ENCODE assay signal across 18 cellular contexts in the genomic region with DNA sequence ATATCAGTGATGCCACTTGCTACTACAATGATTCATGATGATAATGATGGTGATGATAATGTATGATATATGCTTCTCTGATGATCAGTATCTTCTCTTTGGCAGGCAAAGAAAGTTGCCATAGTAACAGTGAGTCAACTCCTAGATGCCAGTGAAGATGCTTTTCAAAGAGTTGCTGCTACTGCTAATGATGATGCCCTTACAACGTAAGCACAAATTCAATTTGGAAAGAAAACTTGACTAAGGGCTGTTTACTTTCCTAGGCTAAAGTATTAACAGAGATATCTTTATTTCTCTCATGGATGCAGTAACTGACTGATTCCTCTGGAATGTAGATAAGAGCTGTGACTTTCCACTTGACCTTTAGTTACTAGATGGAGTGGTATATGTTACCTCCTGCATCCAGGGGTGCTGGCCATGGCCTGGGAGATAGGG. TPM values are rescaled to one million over a fixed set of nuclear protein-coding genes. Genes with fewer than 3 reads are reported as not detected.
DNase-seq lines count a peak whose midpoint lies in the region; TF ChIP-seq lines count a peak whose summit lies in the region.
"Had no signal": no experiment of that assay in that cellular context is flagged by ENCODE, and none has a peak within 500 bp of the region (broad histone marks: within the 10 kb centered on the region; RNA-seq: fewer than 3 reads in every experiment).

No MANE protein-coding gene starts in this region.

- H3K4me2 ChIP-seq in GM23248 (ENCODE audit: unreplicated experiment) (no peak overlapping the region), mesenchymal stem cell (ENCODE audit: low read length, poor library complexity, severe bottlenecking) (no peak overlapping the region)

- no peak overlapping the region for H2AK5ac ChIP-seq in mesenchymal stem cell (ENCODE audit: low read length, severe bottlenecking)

- H3K79me2 ChIP-seq in GM23248 (ENCODE audit: insufficient read depth), result no peaks in the 10 kb centered on the region

- H3K9me2 ChIP-seq in GM23248 (ENCODE audit: insufficient read depth), result no peaks in the 10 kb centered on the region

- in situ Hi-C loops in GM23248 (cut with MboI), result no loop called here

- H3K23ac ChIP-seq in mesenchymal stem cell (ENCODE audit: low read length in 2 of 2), result no peak overlapping the region

- no peak overlapping the region for H3K14ac ChIP-seq in mesenchymal stem cell (ENCODE audit: low read length in 2 of 2)

- TF ChIP-seq CTCF in prostate gland (IDR thresholded peaks at IDR 0.05), result no peak

- H2AFZ ChIP-seq in GM23248 (no peak overlapping the region), mesenchymal stem cell (ENCODE audit: low read depth, low read length) (no peak overlapping the region)

- H2BK15ac ChIP-seq in mesenchymal stem cell (ENCODE audit: low read depth, poor library complexity, severe bottlenecking), result no peak overlapping the region

- H3K9ac ChIP-seq in GM23248 (no peak overlapping the region), mesenchymal stem cell (ENCODE audit: low read length) (no peak overlapping the region)

- H3K4me3 ChIP-seq in GM23248 (no peak overlapping the region), mesenchymal stem cell (ENCODE audit: insufficient read depth in 1 of 2, low read depth in 1 of 2, low read length in 2 of 2) (no peak overlapping the region), prostate gland (no peak overlapping the region)

- no peak for TF ChIP-seq POLR2A in prostate gland (IDR thresholded peaks at IDR 0.05)

- no peaks in the 10 kb centered on the region for H3K79me1 ChIP-seq in mesenchymal stem cell (replicated peaks; ENCODE audit: low read length, poor library complexity, severe bottlenecking)

- no peak overlapping the region for H2BK12ac ChIP-seq in mesenchymal stem cell (ENCODE audit: low read length in 2 of 2)

- peak; percentile 44 for DNase-seq in COLO829 (ENCODE audit: low spot score)
- DNase-seq in GM23248, result peak; percentile 44
- peak; percentile 79 for DNase-seq in amniotic epithelial cell (ENCODE audit: low read depth)
- DNase-seq in mesenchymal stem cell, result peak; percentile 10
- DNase-seq in prostate gland (ENCODE audit: low spot score), result no peak
- DNase-seq in KG1 (lab: John Stamatoyannopoulos, UW), result no peak
- no peak for DNase-seq in activated CD4-positive, CD25-positive, alpha-beta regulatory T cell (lab: John Stamatoyannopoulos, UW)
- DNase-seq: activated CD4-positive, alpha-beta memory T cell treated with anti-CD3 and anti-CD28 coated beads, Interleukin-2, amount 10 ng/mL, durations not matched to agents 7 days and 5 days; activated T-cell treated with anti-CD3 and anti-CD28 coated beads, Interleukin-2, amount 50 U/mL, for 48 hours; BE2C; glutamatergic neuron; Kasumi-1; natural killer cell; NCI-H1436 treated with DMSO at 0.1 percent for 48 hours; stimulated activated CD4-positive, alpha-beta T cell treated with anti-CD3 and anti-CD28 coated beads, Interleukin-12 subunit alpha, Interleukin-12 subunit beta, amount 100 ng/mL, for 4 hours had no signal

- no peak overlapping the region for H2BK120ac ChIP-seq in mesenchymal stem cell (ENCODE audit: low read depth, low read length)

- WGBS in GM23248 (ENCODE audit: low coverage in 1 of 2, low lambda C conversion rate in 2 of 2, missing lambda C conversion rate in 2 of 2), 2 experiments, result 31 to 63% methylated on average over 1 of the region's 1 CpG
- no CpG with 5 or more reads among the region's 1 CpG for WGBS in mesenchymal stem cell
- 83% methylated on average over 1 of the region's 1 CpG for WGBS in prostate gland

- H3K27me3 ChIP-seq in GM23248 (replicated peaks; ENCODE audit: insufficient read depth) (peaks cover 23% of the 10 kb centered on the region), mesenchymal stem cell (ENCODE audit: control insufficient read depth in 1 of 2, insufficient read depth in 1 of 2, low read length in 2 of 2) (peaks cover 0 to 11% of the 10 kb centered on the region in 2 experiments), prostate gland (replicated peaks; ENCODE audit: insufficient read depth) (no peaks in the 10 kb centered on the region)

- no peaks in the 10 kb centered on the region for H3K36me3 ChIP-seq in GM23248 (ENCODE audit: low read depth)
- H3K36me3 ChIP-seq in mesenchymal stem cell (ENCODE audit: control insufficient read depth in 1 of 2, insufficient read depth in 2 of 2, low read depth in 1 of 2, low read length in 2 of 2), result no peaks in the 10 kb centered on the region
- no peaks in the 10 kb centered on the region for H3K36me3 ChIP-seq in prostate gland
- H3K36me3 ChIP-seq: BE2C had no signal

- H4K20me1 ChIP-seq in GM23248 (ENCODE audit: insufficient read depth), result no peaks in the 10 kb centered on the region

- H3F3A ChIP-seq in GM23248 (ENCODE audit: insufficient read depth), result no peaks in the 10 kb centered on the region

- no peak overlapping the region for H3K4ac ChIP-seq in mesenchymal stem cell (ENCODE audit: low read depth in 1 of 2, low read length in 2 of 2)

- intact Hi-C loops in prostate gland (cut with DNase I), result no loop called here

- H4K8ac ChIP-seq in mesenchymal stem cell (ENCODE audit: low read length), result no peak overlapping the region

- H3K9me3 ChIP-seq in GM23248 (ENCODE audit: low read depth), result no peaks in the 10 kb centered on the region
- H3K9me3 ChIP-seq in mesenchymal stem cell (ENCODE audit: control insufficient read depth, low read length), result no peaks in the 10 kb centered on the region
- H3K9me3 ChIP-seq in prostate gland, result no peaks in the 10 kb centered on the region
- H3K9me3 ChIP-seq: BE2C had no signal

- no peak overlapping the region for H2BK5ac ChIP-seq in mesenchymal stem cell (ENCODE audit: low read depth, low read length, poor library complexity, severe bottlenecking)

- no peak overlapping the region for H3K18ac ChIP-seq in mesenchymal stem cell (ENCODE audit: low read depth in 1 of 2, low read length in 2 of 2)

- H3K4me1 ChIP-seq in GM23248 (ENCODE audit: insufficient read depth), result no peaks in the 10 kb centered on the region
- H3K4me1 ChIP-seq in mesenchymal stem cell (ENCODE audit: control insufficient read depth, insufficient read depth, low read depth, low read length), result no peaks in the 10 kb centered on the region
- no peaks in the 10 kb centered on the region for H3K4me1 ChIP-seq in prostate gland (replicated peaks)

- no peak overlapping the region for H4K91ac ChIP-seq in mesenchymal stem cell (ENCODE audit: low read length)

- H3K27ac ChIP-seq in GM23248, result no peak overlapping the region
- no peak overlapping the region for H3K27ac ChIP-seq in mesenchymal stem cell (ENCODE audit: low read length, poor library complexity, severe bottlenecking)
- H3K27ac ChIP-seq in prostate gland, result no peak overlapping the region

RNA-seq across cellular contexts. Expression of a gene that starts 27.8 kb away (rescaled TPM):
- not detected in 2 replicates for total RNA-seq in GM23248 (2014; rRNA removed; shearing (Covaris generic))
- not detected in 2 replicates for polyA plus RNA-seq in GM23248 (2016; fragmentation: Nextera tagmentation; extraction: Ambion mirVana)
- polyA plus RNA-seq in mesenchymal stem cell (2013, experiment 1 of 2), result not detected
- polyA plus RNA-seq in mesenchymal stem cell (2013, experiment 2 of 2), result not detected
- total RNA-seq in prostate gland, result under 1 TPM in 1 of 2 donors, not detected in 1; 0.68 TPM
- total RNA-seq: activated CD4-positive, alpha-beta memory T cell treated with anti-CD3 and anti-CD28 coated beads, Interleukin-2, amount 10 ng/mL, durations not matched to agents 7 days and 5 days; natural killer cell; posterior vena cava; T-helper 1 cell treated with Interleukin-12 subunit alpha and Interleukin-12 subunit beta and Interleukin-4 antibody, amounts not matched to agents 30 ng/mL and 1 ng/mL, for 36 hours had no signal
- polyA plus RNA-seq: esophagus had no signal

Comparison
In these comparisons a context has a peak if more than half of its experiments do, and no peak if none do; other contexts are left out.
1. DNase-seq: peak in COLO829 (single experiment), GM23248 (single experiment), amniotic epithelial cell (single experiment) and mesenchymal stem cell (single experiment); none in prostate gland (single experiment), KG1 (single experiment) and activated CD4-positive, CD25-positive, alpha-beta regulatory T cell (0 of 4).